Comparison of ENCODE assay signal across 21 cellular contexts in genomic region chr11:95085117-95085825, GRCh38. TPM values are rescaled to one million over a fixed set of nuclear protein-coding genes. Genes with fewer than 3 reads are reported as not detected.
A peak's percentile ranks its signal among the peaks of the same experiment; 100 is the strongest.
DNase-seq lines count a peak whose midpoint lies in the region; ATAC-seq, FAIRE-seq and TF ChIP-seq lines count a peak whose summit lies in the region.
"Had no signal": no experiment of that assay in that cellular context is flagged by ENCODE, and none has a peak within 500 bp of the region (broad histone marks: within the 10 kb centered on the region; RNA-seq: fewer than 3 reads in every experiment).

No MANE protein-coding gene starts in this region.

- no peak overlapping the region for H3K4me3 ChIP-seq in testis
- H3K4me3 ChIP-seq: neural progenitor cell, psoas muscle had no signal

- H3K4me3 Mint-ChIP-seq in activated T-cell treated with anti-CD3 and anti-CD28 coated beads, Interleukin-2, amount 50 U/mL, for 24 hours = no peak overlapping the region
- no peak overlapping the region for H3K4me3 Mint-ChIP-seq in activated T-cell treated with anti-CD3 and anti-CD28 coated beads, Interleukin-2, amount 50 U/mL, for 4 hours
- H3K4me3 Mint-ChIP-seq in stimulated activated memory B cell treated with anti-CD40 and anti-IgM and Interleukin-4, amounts not matched to agents 10 μg/mL and 1 μg/mL and 100 μg/mL, for 72 hours = no peak overlapping the region
- H3K4me3 Mint-ChIP-seq: neural progenitor cell; T-helper 2 cell treated with Interferon-gamma antibody and Interleukin-4, amounts not matched to agents 5 μg/mL and 100 μg/mL, for 36 hours had no signal

- TF ChIP-seq POLR2A in testis (IDR thresholded peaks at IDR 0.05) = no peak

- peak overlapping the region; percentile 4 for H3K27ac Mint-ChIP-seq in activated T-cell treated with anti-CD3 and anti-CD28 coated beads, Interleukin-2, amount 50 U/mL, for 24 hours
- H3K27ac Mint-ChIP-seq in stimulated activated memory B cell treated with anti-CD40 and anti-IgM and Interleukin-4, amounts not matched to agents 10 μg/mL and 1 μg/mL and 100 μg/mL, for 72 hours = peak overlapping the region; percentile 15
- H3K27ac Mint-ChIP-seq: neural progenitor cell; T-helper 2 cell treated with Interferon-gamma antibody and Interleukin-4, amounts not matched to agents 5 μg/mL and 100 μg/mL, for 36 hours had no signal

- H3K9me3 Mint-ChIP-seq in activated T-cell treated with anti-CD3 and anti-CD28 coated beads, Interleukin-2, amount 50 U/mL, for 24 hours = no peaks in the 10 kb centered on the region
- no peaks in the 10 kb centered on the region for H3K9me3 Mint-ChIP-seq in activated T-cell treated with anti-CD3 and anti-CD28 coated beads, Interleukin-2, amount 50 U/mL, for 4 hours
- no peaks in the 10 kb centered on the region for H3K9me3 Mint-ChIP-seq in stimulated activated memory B cell treated with anti-CD40 and anti-IgM and Interleukin-4, amounts not matched to agents 10 μg/mL and 1 μg/mL and 100 μg/mL, for 72 hours
- H3K9me3 Mint-ChIP-seq: CD8-positive, alpha-beta memory T cell; neural progenitor cell; T-helper 2 cell treated with Interferon-gamma antibody and Interleukin-4, amounts not matched to agents 5 μg/mL and 100 μg/mL, for 36 hours had no signal

- H3K9me3 ChIP-seq in testis = no peaks in the 10 kb centered on the region
- H3K9me3 ChIP-seq: psoas muscle had no signal

- no peak for FAIRE-seq in D721Med (lab: Jason Lieb, UNC)

- no peaks in the 10 kb centered on the region for H3K36me3 ChIP-seq in testis (ENCODE audit: low read depth, missing control alignments)
- H3K36me3 ChIP-seq: neural progenitor cell had no signal

- H3K27ac ChIP-seq in testis = no peak overlapping the region
- H3K27ac ChIP-seq: neural progenitor cell, psoas muscle had no signal

- ATAC-seq in activated T-cell treated with anti-CD3 and anti-CD28 coated beads, Interleukin-2, amount 50 U/mL, for 4 hours = no peak
- ATAC-seq in GM21786 (IDR thresholded peaks at IDR 0.05; ENCODE audit: unreplicated experiment) (peak; percentile 27), GM21360 (IDR thresholded peaks at IDR 0.05; ENCODE audit: unreplicated experiment) (no peak)
- ATAC-seq in stimulated activated memory B cell treated with anti-CD40 and anti-IgM and Interleukin-4, amounts not matched to agents 10 μg/mL and 1 μg/mL and 100 μg/mL, for 72 hours = no peak
- ATAC-seq: psoas muscle had no signal

- no peaks in the 10 kb centered on the region for H3K27me3 Mint-ChIP-seq in activated T-cell treated with anti-CD3 and anti-CD28 coated beads, Interleukin-2, amount 50 U/mL, for 24 hours
- no peaks in the 10 kb centered on the region for H3K27me3 Mint-ChIP-seq in activated T-cell treated with anti-CD3 and anti-CD28 coated beads, Interleukin-2, amount 50 U/mL, for 4 hours (ENCODE audit: low read depth)
- H3K27me3 Mint-ChIP-seq in stimulated activated memory B cell treated with anti-CD40 and anti-IgM and Interleukin-4, amounts not matched to agents 10 μg/mL and 1 μg/mL and 100 μg/mL, for 72 hours = no peaks in the 10 kb centered on the region
- H3K27me3 Mint-ChIP-seq: CD8-positive, alpha-beta memory T cell had no signal

- TF ChIP-seq CTCF in D721Med (IDR thresholded peaks at IDR 0.05; ENCODE audit: insufficient read depth, missing control alignments) (no peak), testis (IDR thresholded peaks at IDR 0.05) (no peak)

- WGBS in testis, 2 donors = 83 to 84% methylated on average over 3 of the region's 3 CpGs

- no peaks in the 10 kb centered on the region for H3K36me3 Mint-ChIP-seq in activated T-cell treated with anti-CD3 and anti-CD28 coated beads, Interleukin-2, amount 50 U/mL, for 24 hours (ENCODE audit: low read depth)
- no peaks in the 10 kb centered on the region for H3K36me3 Mint-ChIP-seq in activated T-cell treated with anti-CD3 and anti-CD28 coated beads, Interleukin-2, amount 50 U/mL, for 4 hours (ENCODE audit: insufficient read depth)
- H3K36me3 Mint-ChIP-seq in stimulated activated memory B cell treated with anti-CD40 and anti-IgM and Interleukin-4, amounts not matched to agents 10 μg/mL and 1 μg/mL and 100 μg/mL, for 72 hours = no peaks in the 10 kb centered on the region
- H3K36me3 Mint-ChIP-seq: brain, neural progenitor cell had no signal

- no peaks in the 10 kb centered on the region for H3K27me3 ChIP-seq in testis

- no peak for DNase-seq in activated T-cell treated with anti-CD3 and anti-CD28 coated beads, Interleukin-2, amount 50 U/mL, for 24 hours
- DNase-seq in activated T-cell treated with anti-CD3 and anti-CD28 coated beads, Interleukin-2, amount 50 U/mL, for 4 hours = no peak
- peak; percentile 24 for DNase-seq in amniotic epithelial cell (ENCODE audit: low read depth)
- no peak for DNase-seq in D721Med (ENCODE audit: insufficient read length, low spot score)
- DNase-seq in testis = no peak
- DNase-seq: activated CD4-positive, CD25-positive, alpha-beta regulatory T cell; CD8-positive, alpha-beta memory T cell; foreskin melanocyte; Kasumi-1; left cardiac atrium; NCI-H526; psoas muscle; trophoblast cell had no signal

- peaks cover 38% of the 10 kb centered on the region for H3K4me1 Mint-ChIP-seq in activated T-cell treated with anti-CD3 and anti-CD28 coated beads, Interleukin-2, amount 50 U/mL, for 24 hours (ENCODE audit: low read depth)
- H3K4me1 Mint-ChIP-seq in activated T-cell treated with anti-CD3 and anti-CD28 coated beads, Interleukin-2, amount 50 U/mL, for 4 hours (ENCODE audit: low read depth) = peaks cover 45% of the 10 kb centered on the region
- H3K4me1 Mint-ChIP-seq in stimulated activated memory B cell treated with anti-CD40 and anti-IgM and Interleukin-4, amounts not matched to agents 10 μg/mL and 1 μg/mL and 100 μg/mL, for 72 hours = peaks cover 22% of the 10 kb centered on the region

- intact Hi-C loops in testis (cut with DNase I; ENCODE audit: low total_unique reads) = no loop called here

- H3K4me1 ChIP-seq in testis = peaks cover 8% of the 10 kb centered on the region

RNA-seq across cellular contexts. Expression of gene ENDOD1, which starts 4.4 kb away (rescaled TPM):
- total RNA-seq in activated T-cell treated with anti-CD3 and anti-CD28 coated beads, Interleukin-2, amount 50 U/mL, for 4 hours = 10 to 100 TPM; 15.1 to 30.4 (median 21.0) TPM
- total RNA-seq in testis = 10 to 100 TPM; 55.6 to 71.8 TPM
- 28.9 TPM for polyA plus RNA-seq in testis (ENCODE audit: insufficient read depth, low read depth, low replicate concordance)

RNA-seq across cellular contexts. Expression of gene SRSF8, which starts 18.6 kb away (rescaled TPM):
- total RNA-seq in activated T-cell treated with anti-CD3 and anti-CD28 coated beads, Interleukin-2, amount 50 U/mL, for 4 hours = 10 to 100 TPM; 51.7 to 63.4 (median 56.1) TPM
- 10 to 100 TPM; 32.5 to 37.2 TPM for total RNA-seq in testis
- polyA plus RNA-seq in testis (ENCODE audit: insufficient read depth, low read depth, low replicate concordance) = 30.0 TPM

RNA-seq across cellular contexts. Expression of gene KDM4F, which starts 36.0 kb away (rescaled TPM):
- total RNA-seq in activated T-cell treated with anti-CD3 and anti-CD28 coated beads, Interleukin-2, amount 50 U/mL, for 4 hours = not detected
- total RNA-seq in testis = under 1 TPM in 1 of 2 donors, not detected in 1; 0.55 TPM
- not detected for polyA plus RNA-seq in testis (ENCODE audit: insufficient read depth, low read depth, low replicate concordance)
- total RNA-seq: CD8-positive, alpha-beta memory T cell; HT1080; left cardiac atrium; PC-3; psoas muscle had no signal
- polyA plus RNA-seq: CD8-positive, alpha-beta memory T cell; psoas muscle had no signal
